In the genomic region with DNA sequence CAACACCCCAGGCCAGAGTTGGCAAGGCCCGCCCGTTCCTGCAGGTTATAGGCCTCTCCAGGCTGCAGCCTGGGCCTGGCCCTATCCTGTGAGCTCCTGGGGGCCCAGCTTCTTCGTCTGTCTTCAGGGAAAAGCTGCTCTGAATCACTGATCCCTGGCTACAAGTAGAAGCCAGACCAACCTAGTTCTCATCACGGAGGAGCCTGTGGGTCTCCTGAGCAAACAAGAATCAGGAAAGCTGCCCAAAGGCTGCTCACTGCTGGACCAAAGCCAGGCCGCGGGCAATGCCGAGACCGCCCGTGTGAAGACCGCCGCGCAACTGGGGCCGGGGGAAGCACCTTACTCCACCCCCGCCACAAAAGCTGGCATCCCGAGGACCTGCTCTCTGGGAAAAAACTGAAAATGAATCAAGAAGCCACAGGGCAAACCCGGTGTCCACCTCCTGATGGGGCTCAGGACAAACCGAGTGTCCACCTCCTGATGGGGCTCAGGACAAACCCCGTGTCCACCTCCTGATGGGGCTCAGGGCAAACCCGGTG, we compare ENCODE assay signal across 30 cellular contexts. TPM values are rescaled to one million over a fixed set of nuclear protein-coding genes. Genes with fewer than 3 reads are reported as not detected.
A peak's percentile ranks its signal among the peaks of the same experiment; 100 is the strongest.
DNase-seq lines count a peak whose midpoint lies in the region; ATAC-seq and TF ChIP-seq lines count a peak whose summit lies in the region.
"Had no signal": no experiment of that assay in that cellular context is flagged by ENCODE, and none has a peak within 500 bp of the region (broad histone marks: within the 10 kb centered on the region; RNA-seq: fewer than 3 reads in every experiment).

No MANE protein-coding gene starts in this region.

- peaks cover 69 to 88% of the 10 kb centered on the region in 2 donors for H3K36me3 ChIP-seq in neuronal stem cell (replicated peaks in 1 of 2; ENCODE audit: control insufficient read depth in 2 of 2, insufficient read depth in 2 of 2, low read length in 2 of 2)
- no peaks in the 10 kb centered on the region for H3K36me3 ChIP-seq in uterus
- H3K36me3 ChIP-seq in mammary epithelial cell (ENCODE audit: insufficient read depth, low read length) = peaks cover 10% of the 10 kb centered on the region

- no peak overlapping the region for H3K4ac ChIP-seq in neuronal stem cell (ENCODE audit: low read length)

- H2AFZ ChIP-seq in neuronal stem cell (ENCODE audit: low read length) (no peak overlapping the region), mammary epithelial cell (ENCODE audit: low read depth, low read length) (no peak overlapping the region)

- no peaks in the 10 kb centered on the region for H3K9me3 Mint-ChIP-seq in chondrocyte (ENCODE audit: low read depth)
- H3K9me3 Mint-ChIP-seq: activated naive CD8-positive, alpha-beta T cell treated with anti-CD3 and anti-CD28 coated beads, Interleukin-2, amount 10 ng/mL, durations not matched to agents 7 days and 5 days; endodermal cell; mesothelial cell of epicardium; naive B cell had no signal

- BruUV-seq in mammary epithelial cell (replicated peaks; lab: Mats Ljungman, UMichigan) = no TSS peak

- dilution Hi-C loops in mammary epithelial cell (cut with HindIII; ENCODE audit: low sequenced_read_pairs) = no loop called here

- no CpG with 5 or more reads among the region's 19 CpGs for WGBS in neuronal stem cell (ENCODE audit: extremely low coverage in 2 of 2, insufficient read length in 2 of 2, insufficient replicate concordance in 1 of 2), 2 donors
- 100% methylated on average over 2 of the region's 19 CpGs for WGBS in mammary epithelial cell (ENCODE audit: low coverage, missing lambda C conversion rate)

- no peak overlapping the region for H3K14ac ChIP-seq in neuronal stem cell (ENCODE audit: low read length)

- peak overlapping the region; percentile 71 for H3K27ac Mint-ChIP-seq in chondrocyte (ENCODE audit: unreplicated experiment)
- H3K27ac Mint-ChIP-seq: activated CD8-positive, alpha-beta T cell treated with anti-CD3 and anti-CD28 coated beads, Interleukin-2, amount 10 ng/mL, durations not matched to agents 7 days and 5 days; activated naive CD8-positive, alpha-beta T cell treated with anti-CD3 and anti-CD28 coated beads, Interleukin-2, amount 10 ng/mL, durations not matched to agents 7 days and 5 days; endodermal cell; mesothelial cell of epicardium had no signal

- H3K27me3 ChIP-seq in neuronal stem cell (ENCODE audit: control insufficient read depth in 3 of 3, insufficient read depth in 3 of 3, low read depth in 1 of 3, low read length in 3 of 3) = peaks cover 0 to 2% (median 0%) of the 10 kb centered on the region in 3 experiments
- H3K27me3 ChIP-seq in uterus = no peaks in the 10 kb centered on the region
- H3K27me3 ChIP-seq in mammary epithelial cell (ENCODE audit: insufficient read depth, low read length) = no peaks in the 10 kb centered on the region
- H3K27me3 ChIP-seq: left lung, vagina had no signal

- H3K27ac ChIP-seq in neuronal stem cell (replicated peaks; ENCODE audit: low read length) (no peak overlapping the region), uterus (no peak overlapping the region), mammary epithelial cell (ENCODE audit: insufficient read depth, low read depth, low read length) (no peak overlapping the region)
- H3K27ac ChIP-seq: left lung, thoracic aorta, vagina had no signal

- H3K79me1 ChIP-seq in neuronal stem cell (ENCODE audit: low read depth, low read length) = peaks cover 49% of the 10 kb centered on the region

- no peak overlapping the region for H3K18ac ChIP-seq in neuronal stem cell (ENCODE audit: low read length)

- in situ Hi-C loops in mammary epithelial cell (cut with MboI; ENCODE audit: low sequenced_read_pairs in 2 of 2) = no loop called here

- TF ChIP-seq POLR2A in uterus (IDR thresholded peaks at IDR 0.05) = no peak

- peaks cover 58% of the 10 kb centered on the region for H3K79me2 ChIP-seq in mammary epithelial cell (ENCODE audit: insufficient read depth, low read length)

- H3K4me2 ChIP-seq in neuronal stem cell (ENCODE audit: insufficient read depth, low read length, poor library complexity, severe bottlenecking) (no peak overlapping the region), mammary epithelial cell (ENCODE audit: insufficient read depth, low read depth, low read length) (no peak overlapping the region)
- H3K4me2 ChIP-seq: smooth muscle cell had no signal

- H2BK15ac ChIP-seq in neuronal stem cell (ENCODE audit: low read length) = no peak overlapping the region

- H3K27me3 Mint-ChIP-seq in chondrocyte (ENCODE audit: low read depth) = no peaks in the 10 kb centered on the region
- H3K27me3 Mint-ChIP-seq: activated naive CD8-positive, alpha-beta T cell treated with anti-CD3 and anti-CD28 coated beads, Interleukin-2, amount 10 ng/mL, durations not matched to agents 7 days and 5 days; CD4-positive, alpha-beta memory T cell; naive B cell had no signal

- CTCF ChIA-PET in mammary epithelial cell (lab: Charles Lee; ENCODE audit: low non-redundant PET) = no interaction called here

- no peak for TF ChIP-seq CTCF in chondrocyte (IDR thresholded peaks at IDR 0.05)
- no peak for TF ChIP-seq CTCF in uterus (IDR thresholded peaks at IDR 0.05)
- no peak for TF ChIP-seq CTCF in mammary epithelial cell (conservative IDR thresholded peaks at IDR 0.05 in 1 of 2, IDR thresholded peaks at IDR 0.05 in 1 of 2; ENCODE audit: extremely low read depth in 1 of 2, insufficient read depth in 1 of 2, low read depth in 1 of 2, low read length in 2 of 2)

- no peak overlapping the region for H3K4me3 Mint-ChIP-seq in chondrocyte (ENCODE audit: unreplicated experiment)
- H3K4me3 Mint-ChIP-seq: activated CD8-positive, alpha-beta T cell treated with anti-CD3 and anti-CD28 coated beads, Interleukin-2, amount 10 ng/mL, durations not matched to agents 7 days and 5 days; activated naive CD8-positive, alpha-beta T cell treated with anti-CD3 and anti-CD28 coated beads, Interleukin-2, amount 10 ng/mL, durations not matched to agents 7 days and 5 days; CD4-positive, alpha-beta memory T cell; endodermal cell; mesothelial cell of epicardium had no signal

- H4K20me1 ChIP-seq in mammary epithelial cell (ENCODE audit: insufficient read depth, low read length) = peaks cover 9% of the 10 kb centered on the region

- peak; percentile 36 for DNase-seq in Right ventricle myocardium superior
- no peak for DNase-seq in left ventricle myocardium superior
- DNase-seq in chondrocyte (ENCODE audit: low spot score) = no peak
- DNase-seq in neuronal stem cell (ENCODE audit: low spot score) = no peak
- DNase-seq in uterus = peak; percentile 15
- DNase-seq in NCI-H82 treated with DMSO at 0.1 percent for 48 hours (lab: John Stamatoyannopoulos, UW; ENCODE audit: unreplicated experiment) = no peak
- DNase-seq in NCI-H82 (lab: John Stamatoyannopoulos, UW) = no peak
- no peak for DNase-seq in mammary epithelial cell
- DNase-seq: activated CD4-positive, alpha-beta T cell treated with anti-CD3 and anti-CD28 coated beads for 4 hours; activated CD8-positive, alpha-beta T cell treated with anti-CD3 and anti-CD28 coated beads, Interleukin-2, amount 10 ng/mL, durations not matched to agents 7 days and 5 days; activated T-cell treated with anti-CD3 and anti-CD28 coated beads for 4 hours; CD4-positive, alpha-beta memory T cell; dermis blood vessel endothelial cell; endodermal cell; GOT3; naive B cell; NCI-H1105; NCI-H2029 treated with DMSO at 0.1 percent for 48 hours; NCI-H2227 treated with DMSO at 0.1 percent for 48 hours; NCI-H526; nucleus accumbens; SIG-M5; stimulated activated naive CD8-positive, alpha-beta T cell treated with anti-CD3 and anti-CD28 coated beads, Interleukin-15, Interleukin-2, amounts not matched to agents 100 U/mL and 50 U/mL, for 24 hours had no signal

- peaks cover 18% of the 10 kb centered on the region for H3K36me3 Mint-ChIP-seq in chondrocyte (ENCODE audit: low read depth)

- no peak for ATAC-seq in Right ventricle myocardium superior (ENCODE audit: poor library complexity)
- no peak for ATAC-seq in left ventricle myocardium superior
- ATAC-seq: activated CD8-positive, alpha-beta T cell treated with anti-CD3 and anti-CD28 coated beads, Interleukin-2, amount 10 ng/mL, durations not matched to agents 7 days and 5 days; K562; left lung; stimulated activated naive CD8-positive, alpha-beta T cell treated with anti-CD3 and anti-CD28 coated beads, Interleukin-15, Interleukin-2, amounts not matched to agents 100 U/mL and 50 U/mL, for 24 hours had no signal

- H3K4me1 Mint-ChIP-seq in chondrocyte (ENCODE audit: low read depth) = peaks cover 30% of the 10 kb centered on the region
- H3K4me1 Mint-ChIP-seq: endodermal cell had no signal

- H4K8ac ChIP-seq in neuronal stem cell (ENCODE audit: low read depth, low read length) = peak overlapping the region; percentile 86

- intact Hi-C loops in Right ventricle myocardium superior (cut with DNase I) (no loop called here), left ventricle myocardium superior (cut with micrococcal nuclease) (no loop called here), uterus (cut with DNase I; ENCODE audit: low total_unique reads) (no loop called here), mammary epithelial cell (cut with micrococcal nuclease) (no loop called here)

- H3K23ac ChIP-seq in neuronal stem cell (ENCODE audit: low read depth, low read length, poor library complexity) = no peak overlapping the region

- H3K4me1 ChIP-seq in neuronal stem cell (ENCODE audit: control insufficient read depth in 2 of 2, insufficient read depth in 1 of 2, low read depth in 1 of 2, low read length in 2 of 2) (peaks cover 0 to 16% of the 10 kb centered on the region in 2 donors), uterus (no peaks in the 10 kb centered on the region), mammary epithelial cell (ENCODE audit: insufficient read depth, low read length) (no peaks in the 10 kb centered on the region)

- no peak overlapping the region for H2AK5ac ChIP-seq in neuronal stem cell (ENCODE audit: low read depth, low read length)

- no peak overlapping the region for H2BK120ac ChIP-seq in neuronal stem cell (ENCODE audit: low read depth, low read length)

- H4K91ac ChIP-seq in neuronal stem cell (ENCODE audit: low read depth, low read length, poor library complexity) = no peak overlapping the region

- H2BK12ac ChIP-seq in neuronal stem cell (ENCODE audit: low read length) = no peak overlapping the region

- H3K4me3 ChIP-seq in neuronal stem cell (ENCODE audit: low read length in 2 of 2) (no peak overlapping the region), uterus (no peak overlapping the region), mammary epithelial cell (replicated peaks in 1 of 3; ENCODE audit: insufficient read depth in 1 of 3, low read depth in 2 of 3, low read length in 3 of 3) (no peak overlapping the region)
- H3K4me3 ChIP-seq: K562, left lung, smooth muscle cell, thoracic aorta, vagina had no signal

- peak overlapping the region; percentile 39 for H2BK5ac ChIP-seq in neuronal stem cell (ENCODE audit: low read length)

- H3K9me3 ChIP-seq in neuronal stem cell (replicated peaks in 1 of 2; ENCODE audit: control insufficient read depth in 2 of 2, insufficient read depth in 1 of 2, low read depth in 1 of 2, low read length in 2 of 2) (peaks cover 0 to 2% of the 10 kb centered on the region in 2 donors), uterus (no peaks in the 10 kb centered on the region), mammary epithelial cell (replicated peaks; ENCODE audit: insufficient read depth, low read length) (no peaks in the 10 kb centered on the region)
- H3K9me3 ChIP-seq: left lung, thoracic aorta, vagina had no signal

- H3K9ac ChIP-seq in neuronal stem cell (ENCODE audit: low read depth, low read length, poor library complexity) = no peak overlapping the region
- H3K9ac ChIP-seq in mammary epithelial cell (ENCODE audit: insufficient read depth, low read length) = no peak overlapping the region

RNA-seq across cellular contexts. Expression of gene CTBP1, which starts 12.8 kb away (rescaled TPM):
- total RNA-seq in Right ventricle myocardium superior = 133 TPM
- 133 TPM for total RNA-seq in left ventricle myocardium superior
- total RNA-seq in chondrocyte = 147 to 175 TPM (median 151 TPM) in 3 replicates
- 151 TPM for polyA plus RNA-seq in neuronal stem cell (2013, experiment 1 of 2)
- 149 TPM for polyA plus RNA-seq in neuronal stem cell (2013, experiment 2 of 2)
- 100 to 1,000 TPM; 104 to 193 (median 162) TPM for total RNA-seq in uterus
- 100 to 1,000 TPM; 127 to 237 TPM for total RNA-seq in mammary epithelial cell
- polyA plus RNA-seq in mammary epithelial cell = 83.3 TPM
- polyA minus RNA-seq in mammary epithelial cell = 32.7 TPM

RNA-seq across cellular contexts. Expression of gene MAEA, which starts 53.5 kb away (rescaled TPM):
- total RNA-seq in Right ventricle myocardium superior (50.3 TPM), left ventricle myocardium superior (49.6 TPM), chondrocyte (54.4 to 62.6 TPM (median 56.3 TPM) in 3 replicates), uterus (10 to 100 TPM; 32.3 to 70.7 (median 67.8) TPM), mammary epithelial cell (100 to 1,000 TPM in 1 of 2 donors, 10 to 100 TPM in 1; 80.4 to 109 TPM)
- polyA plus RNA-seq in neuronal stem cell (2013, experiment 1 of 2) = 38.4 TPM
- polyA plus RNA-seq in neuronal stem cell (2013, experiment 2 of 2) = 37.0 TPM
- 120 TPM for polyA plus RNA-seq in mammary epithelial cell
- 86.1 TPM for polyA minus RNA-seq in mammary epithelial cell

Comparison
In these comparisons a context has a peak if more than half of its experiments do, and no peak if none do; other contexts are left out.
1. DNase-seq: peak in Right ventricle myocardium superior (single experiment) and uterus (2 of 2); none in left ventricle myocardium superior (single experiment), chondrocyte (single experiment), neuronal stem cell (single experiment), NCI-H82 treated with DMSO at 0.1 percent for 48 hours (single experiment), NCI-H82 (single experiment) and mammary epithelial cell (single experiment).